In the genomic region with DNA sequence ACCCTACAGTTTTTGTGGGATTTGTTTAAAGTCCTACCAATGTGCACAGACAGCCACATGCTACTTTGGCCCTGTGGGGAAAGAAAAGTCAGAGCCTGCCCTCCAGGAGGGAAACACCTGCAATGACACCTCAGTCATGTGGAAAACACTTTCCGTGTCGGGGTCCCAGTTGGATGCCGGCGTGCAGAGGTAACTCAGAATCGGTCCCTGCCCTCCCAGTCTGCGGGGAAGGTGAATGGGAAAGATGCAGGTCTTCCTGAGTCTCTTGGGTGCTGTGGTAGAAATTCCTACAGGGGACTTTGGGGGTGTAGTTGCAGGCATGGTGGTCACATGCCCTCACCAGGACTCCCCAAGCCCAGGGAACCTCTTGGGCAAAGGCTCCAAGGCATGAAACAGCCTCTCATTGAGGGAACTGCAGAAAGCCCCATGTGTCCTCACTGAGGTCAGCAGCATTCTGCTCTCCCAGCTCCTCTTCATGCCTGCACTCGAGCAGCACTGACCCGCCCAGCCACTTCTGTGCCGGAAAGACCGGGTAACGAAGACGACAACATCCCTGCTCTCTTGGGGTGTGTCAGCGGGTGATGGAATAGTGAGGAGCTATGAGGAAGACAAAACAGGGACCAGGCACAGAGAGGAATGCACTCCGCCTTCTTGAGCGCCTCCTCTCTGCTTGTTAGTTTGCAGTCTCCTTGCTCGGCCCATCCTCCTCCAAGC, we compare ENCODE assay signal across 18 cellular contexts. TPM values are rescaled to one million over a fixed set of nuclear protein-coding genes. Genes with fewer than 3 reads are reported as not detected.
A peak's percentile ranks its signal among the peaks of the same experiment; 100 is the strongest.
DNase-seq lines count a peak whose midpoint lies in the region; FAIRE-seq and TF ChIP-seq lines count a peak whose summit lies in the region.
"Had no signal": no experiment of that assay in that cellular context is flagged by ENCODE, and none has a peak within 500 bp of the region (broad histone marks: within the 10 kb centered on the region; RNA-seq: fewer than 3 reads in every experiment).

No MANE protein-coding gene starts in this region.

- H3K27ac ChIP-seq in RWPE1 = no peak overlapping the region
- H3K27ac ChIP-seq: 22Rv1 had no signal

- POLR2A ChIA-PET in RWPE1 (lab: Yijun Ruan, JAX; ENCODE audit: low non-redundant PET) = no interaction called here

- H3K27ac Mint-ChIP-seq in glutamatergic neuron (ENCODE audit: unreplicated experiment) (no peak overlapping the region), type B pancreatic cell (peak overlapping the region; percentile 74)
- H3K27ac Mint-ChIP-seq: CD4-positive, alpha-beta T cell; H9 had no signal

- H3K4me3 Mint-ChIP-seq in glutamatergic neuron (ENCODE audit: unreplicated experiment) (peak overlapping the region; percentile 58), type B pancreatic cell (no peak overlapping the region)
- H3K4me3 Mint-ChIP-seq: CD4-positive, alpha-beta T cell; H9 had no signal

- peak; percentile 32 for FAIRE-seq in bronchial epithelial cell (lab: Jason Lieb, UNC)
- FAIRE-seq: GM18507 had no signal

- H3K4me1 Mint-ChIP-seq in glutamatergic neuron (ENCODE audit: low read depth, unreplicated experiment) (no peaks in the 10 kb centered on the region), type B pancreatic cell (ENCODE audit: unreplicated experiment) (peaks cover 11% of the 10 kb centered on the region)

- no peaks in the 10 kb centered on the region for H3K27me3 ChIP-seq in bronchial epithelial cell (ENCODE audit: control insufficient read depth, insufficient read depth, low read length)

- peak; percentile 44 for DNase-seq in activated CD8-positive, alpha-beta memory T cell treated with anti-CD3 and anti-CD28 coated beads for 24 hours
- no peak for DNase-seq in activated CD8-positive, alpha-beta memory T cell treated with anti-CD3 and anti-CD28 coated beads, Interleukin-2, amount 50 U/mL, for 4 hours
- DNase-seq in bronchial epithelial cell (ENCODE audit: low read depth) (no peak), glutamatergic neuron (no peak), type B pancreatic cell (ENCODE audit: extremely low spot score, unreplicated experiment) (peak; percentile 60), RWPE1 (ENCODE audit: low spot score) (no peak), GM13977 (ENCODE audit: low spot score) (no peak), NCI-H524 treated with DMSO at 0.1 percent for 48 hours (lab: John Stamatoyannopoulos, UW) (no peak)
- DNase-seq: Calu3; CD4-positive, alpha-beta T cell; DMS 273 treated with DMSO at 0.1 percent for 48 hours; GOT3; H9 had no signal

- CTCF ChIA-PET in RWPE1 (lab: Yijun Ruan, JAX) = no interaction called here

- peaks cover 5% of the 10 kb centered on the region for H3K9me3 Mint-ChIP-seq in glutamatergic neuron (ENCODE audit: unreplicated experiment)
- peaks cover 6% of the 10 kb centered on the region for H3K9me3 Mint-ChIP-seq in type B pancreatic cell
- H3K9me3 Mint-ChIP-seq: CD4-positive, alpha-beta T cell had no signal

- H3K27me3 Mint-ChIP-seq in glutamatergic neuron (ENCODE audit: unreplicated experiment) = peaks cover 11% of the 10 kb centered on the region
- no peaks in the 10 kb centered on the region for H3K27me3 Mint-ChIP-seq in type B pancreatic cell
- H3K27me3 Mint-ChIP-seq: CD4-positive, alpha-beta T cell had no signal

- H3K4me3 ChIP-seq in bronchial epithelial cell (ENCODE audit: low read depth, low read length) = no peak overlapping the region

- peaks cover 10% of the 10 kb centered on the region for H3K36me3 Mint-ChIP-seq in glutamatergic neuron (ENCODE audit: unreplicated experiment)
- H3K36me3 Mint-ChIP-seq in type B pancreatic cell = peaks cover 25% of the 10 kb centered on the region

- H3K36me3 ChIP-seq in bronchial epithelial cell (ENCODE audit: control insufficient read depth, insufficient read depth, low read length) = no peaks in the 10 kb centered on the region

- in situ Hi-C loops in GM13977 (cut with MboI; ENCODE audit: low pct_unique_long_range_greater_than_20kb, low sequenced_read_pairs, unreplicated experiment) = no loop called here

- no peak for TF ChIP-seq CTCF in bronchial epithelial cell (IDR thresholded peaks at IDR 0.05; ENCODE audit: insufficient read depth, low read length, severe bottlenecking)
- TF ChIP-seq CTCF in glutamatergic neuron (IDR thresholded peaks at IDR 0.05; ENCODE audit: partially characterized antibody, unreplicated experiment) = no peak
- no peak for TF ChIP-seq CTCF in type B pancreatic cell (conservative IDR thresholded peaks at IDR 0.05)
- TF ChIP-seq CTCF in RWPE1 (conservative IDR thresholded peaks at IDR 0.05; ENCODE audit: low read depth) = no peak
- no peak for TF ChIP-seq CTCF in GM13977 (IDR thresholded peaks at IDR 0.05; ENCODE audit: extremely low read depth, insufficient read depth, missing control alignments)

RNA-seq across cellular contexts. Expression of gene RIBC2, which starts 4.7 kb away (rescaled TPM):
- total RNA-seq in bronchial epithelial cell (0.26 TPM in 1 of 2 replicates, not detected in the other), glutamatergic neuron (ENCODE audit: unreplicated experiment) (0.71 TPM), type B pancreatic cell (ENCODE audit: low replicate concordance) (5.1 and 8.8 TPM in 2 replicates)

RNA-seq across cellular contexts. Expression of gene SMC1B, which starts 4.8 kb away (rescaled TPM):
- total RNA-seq in bronchial epithelial cell = not detected in 2 replicates
- not detected for total RNA-seq in glutamatergic neuron (ENCODE audit: unreplicated experiment)
- total RNA-seq in type B pancreatic cell (ENCODE audit: low replicate concordance) = 0.07 TPM in 1 of 2 replicates, not detected in the other
- total RNA-seq: A673; Calu3; CD4-positive, alpha-beta T cell; Daoy; H9; HT-29 had no signal

Comparison
In these comparisons a context has a peak if more than half of its experiments do, and no peak if none do; other contexts are left out.
1. DNase-seq: peak in activated CD8-positive, alpha-beta memory T cell treated with anti-CD3 and anti-CD28 coated beads for 24 hours (single experiment) and type B pancreatic cell (single experiment); none in activated CD8-positive, alpha-beta memory T cell treated with anti-CD3 and anti-CD28 coated beads, Interleukin-2, amount 50 U/mL, for 4 hours (single experiment), bronchial epithelial cell (single experiment), glutamatergic neuron (single experiment), RWPE1 (single experiment), GM13977 (single experiment) and NCI-H524 treated with DMSO at 0.1 percent for 48 hours (single experiment).